ENCODE assay signal across 30 cellular contexts in the genomic region with DNA sequence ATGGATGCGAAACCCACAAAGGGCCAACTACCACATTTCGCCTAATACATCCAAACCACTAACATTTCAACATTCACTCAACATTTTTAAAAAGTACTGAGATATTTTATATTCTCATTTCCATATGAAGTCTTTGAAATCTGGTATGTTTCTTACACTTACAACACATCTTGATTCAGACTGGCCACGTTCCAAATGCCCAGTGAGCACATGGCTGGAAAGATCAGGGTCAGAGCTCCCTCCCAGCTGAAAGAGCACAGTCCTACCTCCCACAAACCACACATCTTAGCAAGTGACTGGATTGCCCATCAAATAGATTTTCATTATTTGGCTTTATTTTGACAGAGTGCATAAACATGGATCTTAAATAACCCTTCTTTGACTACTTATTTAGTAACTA. TPM values are rescaled to one million over a fixed set of nuclear protein-coding genes. Genes with fewer than 3 reads are reported as not detected.
DNase-seq lines count a peak whose midpoint lies in the region; ATAC-seq and TF ChIP-seq lines count a peak whose summit lies in the region.
"Had no signal": no experiment of that assay in that cellular context is flagged by ENCODE, and none has a peak within 500 bp of the region (broad histone marks: within the 10 kb centered on the region; RNA-seq: fewer than 3 reads in every experiment).

No MANE protein-coding gene starts in this region.

- no peak overlapping the region for H3K27ac Mint-ChIP-seq in WTC11
- H3K27ac Mint-ChIP-seq: activated CD8-positive, alpha-beta T cell treated with anti-CD3 and anti-CD28 coated beads, Interleukin-2, amount 10 ng/mL, durations not matched to agents 7 days and 5 days; activated naive CD4-positive, alpha-beta T cell treated with anti-CD3 and anti-CD28 coated beads, Interleukin-2, amount 50 U/mL, for 72 hours; activated T-helper 2 cell treated with anti-CD3 and anti-CD28 coated beads, Interferon-gamma antibody, Interleukin-2, Interleukin-4, amounts not matched to agents 10 μg/mL and 5 μg/mL and 100 μg/mL, durations not matched to agents 14 hours and 24 hours and 36 hours; IgD-negative memory B cell; natural killer cell treated with Interleukin-12 subunit alpha and Interleukin-12 subunit beta and Interleukin-15 and Interleukin-18, amount 100 ng/mL, for 72 hours; stimulated activated naive CD8-positive, alpha-beta T cell treated with anti-CD3 and anti-CD28 coated beads, Interleukin-15, amount 100 ng/mL, for 72 hours; T-helper 1 cell treated with Interleukin-12 subunit alpha and Interleukin-12 subunit beta and Interleukin-4 antibody, amounts not matched to agents 30 μg/mL and 1 μg/mL, for 36 hours had no signal

- no peak overlapping the region for H3K4me3 Mint-ChIP-seq in WTC11
- H3K4me3 Mint-ChIP-seq: activated CD8-positive, alpha-beta T cell treated with anti-CD3 and anti-CD28 coated beads, Interleukin-2, amount 10 ng/mL, durations not matched to agents 7 days and 5 days; IgD-negative memory B cell; natural killer cell treated with Interleukin-12 subunit alpha and Interleukin-12 subunit beta and Interleukin-15 and Interleukin-18, amount 100 ng/mL, for 72 hours; stimulated activated naive CD8-positive, alpha-beta T cell treated with anti-CD3 and anti-CD28 coated beads, Interleukin-15, amount 100 ng/mL, for 72 hours; T-helper 1 cell treated with Interleukin-12 subunit alpha and Interleukin-12 subunit beta and Interleukin-4 antibody, amounts not matched to agents 30 μg/mL and 1 μg/mL, for 36 hours had no signal

- H3K9ac ChIP-seq in GM23248: no peak overlapping the region
- H3K9ac ChIP-seq: BLaER1 had no signal

- peaks cover 35% of the 10 kb centered on the region for H3K4me1 ChIP-seq in GM23248 (ENCODE audit: insufficient read depth)
- H3K4me1 ChIP-seq: BLaER1, thyroid gland, vagina had no signal

- no peaks in the 10 kb centered on the region for H3K27me3 Mint-ChIP-seq in WTC11 (ENCODE audit: low read depth)
- H3K27me3 Mint-ChIP-seq: IgD-negative memory B cell; natural killer cell treated with Interleukin-12 subunit alpha and Interleukin-12 subunit beta and Interleukin-15 and Interleukin-18, amount 100 ng/mL, for 72 hours; stimulated activated naive CD8-positive, alpha-beta T cell treated with anti-CD3 and anti-CD28 coated beads, Interleukin-15, amount 100 ng/mL, for 72 hours had no signal

- POLR2A ChIA-PET in WTC11 (lab: Charles Lee): no interaction called here

- TF ChIP-seq CTCF in foreskin fibroblast (IDR thresholded peaks at IDR 0.05; ENCODE audit: low read depth, low read length): no peak
- TF ChIP-seq CTCF in WTC11 (IDR thresholded peaks at IDR 0.05): no peak

- no peaks in the 10 kb centered on the region for H3K9me3 ChIP-seq in GM23248 (ENCODE audit: low read depth)
- H3K9me3 ChIP-seq: A549, BLaER1, thyroid gland, vagina had no signal

- peaks cover 10% of the 10 kb centered on the region for H3K36me3 ChIP-seq in GM23248 (ENCODE audit: low read depth)
- H3K36me3 ChIP-seq: cardiac muscle cell, vagina had no signal

- WGBS in GM23248 (ENCODE audit: low coverage in 1 of 2, low lambda C conversion rate in 2 of 2, missing lambda C conversion rate in 2 of 2), 2 experiments: 75 to 83% methylated on average over 3 of the region's 3 CpGs

- H3K27me3 ChIP-seq in GM23248 (replicated peaks; ENCODE audit: insufficient read depth): no peaks in the 10 kb centered on the region
- H3K27me3 ChIP-seq: BLaER1, cardiac muscle cell, thyroid gland, vagina had no signal

- H3K4me2 ChIP-seq in GM23248 (ENCODE audit: unreplicated experiment): no peak overlapping the region
- H3K4me2 ChIP-seq: A549, BLaER1 had no signal

- H3K36me3 Mint-ChIP-seq in WTC11: peaks cover 61% of the 10 kb centered on the region

- H3K4me1 Mint-ChIP-seq in WTC11: no peaks in the 10 kb centered on the region
- H3K4me1 Mint-ChIP-seq: IgD-negative memory B cell had no signal

- in situ Hi-C loops in GM23248 (cut with MboI): no loop called here

- no peaks in the 10 kb centered on the region for H3K79me2 ChIP-seq in GM23248 (ENCODE audit: insufficient read depth)

- H3K27ac ChIP-seq in GM23248: no peak overlapping the region
- H3K27ac ChIP-seq: A549, BLaER1, cardiac muscle cell, RWPE1, skin epidermis, thyroid gland, vagina had no signal

- H3K4me3 ChIP-seq in GM23248 (no peak overlapping the region), foreskin fibroblast (ENCODE audit: low read depth in 1 of 2, low read length in 2 of 2) (no peak overlapping the region)
- H3K4me3 ChIP-seq: A549, BLaER1, cardiac muscle cell, skin epidermis, thyroid gland, vagina had no signal

- H3K9me2 ChIP-seq in GM23248 (ENCODE audit: insufficient read depth): no peaks in the 10 kb centered on the region

- 0 out of 2 replicates have a peak overlapping the region, but pooled peaks have one; percentile 5 for H2AFZ ChIP-seq in GM23248

- ATAC-seq in WTC11 (no peak), GM18868 (IDR thresholded peaks at IDR 0.05; ENCODE audit: unreplicated experiment) (no peak)
- ATAC-seq: A549; activated CD8-positive, alpha-beta T cell treated with anti-CD3 and anti-CD28 coated beads, Interleukin-2, amount 10 ng/mL, durations not matched to agents 7 days and 5 days; activated naive CD4-positive, alpha-beta T cell treated with anti-CD3 and anti-CD28 coated beads, Interleukin-2, amount 50 U/mL, for 72 hours; natural killer cell treated with Interleukin-12 subunit alpha and Interleukin-12 subunit beta and Interleukin-15 and Interleukin-18, amount 100 ng/mL, for 72 hours; stimulated activated naive CD8-positive, alpha-beta T cell treated with anti-CD3 and anti-CD28 coated beads, Interleukin-15, amount 100 ng/mL, for 72 hours had no signal

- CTCF ChIA-PET in WTC11 (lab: Charles Lee): no interaction called here

- H3K9me3 Mint-ChIP-seq in WTC11: no peaks in the 10 kb centered on the region
- H3K9me3 Mint-ChIP-seq: activated naive CD4-positive, alpha-beta T cell treated with anti-CD3 and anti-CD28 coated beads, Interleukin-2, amount 50 U/mL, for 72 hours; activated T-helper 2 cell treated with anti-CD3 and anti-CD28 coated beads, Interferon-gamma antibody, Interleukin-2, Interleukin-4, amounts not matched to agents 10 μg/mL and 5 μg/mL and 100 μg/mL, durations not matched to agents 14 hours and 24 hours and 36 hours; IgD-negative memory B cell; natural killer cell treated with Interleukin-12 subunit alpha and Interleukin-12 subunit beta and Interleukin-15 and Interleukin-18, amount 100 ng/mL, for 72 hours; stimulated activated naive CD8-positive, alpha-beta T cell treated with anti-CD3 and anti-CD28 coated beads, Interleukin-15, amount 100 ng/mL, for 72 hours; T-helper 1 cell treated with Interleukin-12 subunit alpha and Interleukin-12 subunit beta and Interleukin-4 antibody, amounts not matched to agents 30 μg/mL and 1 μg/mL, for 36 hours had no signal

- H3F3A ChIP-seq in GM23248 (ENCODE audit: insufficient read depth): peaks cover 25% of the 10 kb centered on the region; the same call in 1 of the 2 replicates

- no peaks in the 10 kb centered on the region for H4K20me1 ChIP-seq in GM23248 (ENCODE audit: insufficient read depth)
- H4K20me1 ChIP-seq: BLaER1 had no signal

- DNase-seq in AG08395 (ENCODE audit: low spot score) (peak; percentile 12), GM23248 (peak; percentile 57), amniotic epithelial cell (ENCODE audit: low read depth) (peak; percentile 83), foreskin fibroblast (peak; percentile 79 to 90), HUDEP-2 (lab: John Stamatoyannopoulos, UW; ENCODE audit: unreplicated experiment in 76 of 76) (no peak), WTC11 (ENCODE audit: low spot score) (no peak)
- DNase-seq in stimulated activated CD4-positive, alpha-beta T cell treated with anti-CD3 and anti-CD28 coated beads, Interleukin-4, amount 100 ng/mL, for 1 hour: no peak
- DNase-seq: activated CD4-positive, alpha-beta T cell treated with anti-CD3 and anti-CD28 coated beads for 1 hour; activated CD8-positive, alpha-beta T cell treated with anti-CD3 and anti-CD28 coated beads, Interleukin-2, amount 10 ng/mL, durations not matched to agents 7 days and 5 days; aorta; DMS79; glutamatergic neuron; NCI-H1105 treated with DMSO at 0.1 percent for 48 hours; NCI-H2029 treated with DMSO at 0.1 percent for 48 hours; NCI-H345; NCI-H774; stimulated activated naive CD8-positive, alpha-beta T cell treated with anti-CD3 and anti-CD28 coated beads, Interleukin-15, amount 100 ng/mL, for 72 hours; thyroid gland had no signal

TF ChIP-seq in WTC11, 78 proteins besides CTCF, POLR2A, EP300 and RAD21 (continues in another document):
- no peak for TF ChIP-seq MYBL2 (CRISPR knock-in tag; IDR thresholded peaks at IDR 0.05)
- no peak for TF ChIP-seq NFATC4 (CRISPR knock-in tag; IDR thresholded peaks at IDR 0.05)
- TF ChIP-seq, protein P1, sequence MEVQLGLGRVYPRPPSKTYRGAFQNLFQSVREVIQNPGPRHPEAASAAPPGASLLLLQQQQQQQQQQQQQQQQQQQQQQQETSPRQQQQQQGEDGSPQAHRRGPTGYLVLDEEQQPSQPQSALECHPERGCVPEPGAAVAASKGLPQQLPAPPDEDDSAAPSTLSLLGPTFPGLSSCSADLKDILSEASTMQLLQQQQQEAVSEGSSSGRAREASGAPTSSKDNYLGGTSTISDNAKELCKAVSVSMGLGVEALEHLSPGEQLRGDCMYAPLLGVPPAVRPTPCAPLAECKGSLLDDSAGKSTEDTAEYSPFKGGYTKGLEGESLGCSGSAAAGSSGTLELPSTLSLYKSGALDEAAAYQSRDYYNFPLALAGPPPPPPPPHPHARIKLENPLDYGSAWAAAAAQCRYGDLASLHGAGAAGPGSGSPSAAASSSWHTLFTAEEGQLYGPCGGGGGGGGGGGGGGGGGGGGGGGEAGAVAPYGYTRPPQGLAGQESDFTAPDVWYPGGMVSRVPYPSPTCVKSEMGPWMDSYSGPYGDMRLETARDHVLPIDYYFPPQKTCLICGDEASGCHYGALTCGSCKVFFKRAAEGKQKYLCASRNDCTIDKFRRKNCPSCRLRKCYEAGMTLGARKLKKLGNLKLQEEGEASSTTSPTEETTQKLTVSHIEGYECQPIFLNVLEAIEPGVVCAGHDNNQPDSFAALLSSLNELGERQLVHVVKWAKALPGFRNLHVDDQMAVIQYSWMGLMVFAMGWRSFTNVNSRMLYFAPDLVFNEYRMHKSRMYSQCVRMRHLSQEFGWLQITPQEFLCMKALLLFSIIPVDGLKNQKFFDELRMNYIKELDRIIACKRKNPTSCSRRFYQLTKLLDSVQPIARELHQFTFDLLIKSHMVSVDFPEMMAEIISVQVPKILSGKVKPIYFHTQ (CRISPR knock-in tag; IDR thresholded peaks at IDR 0.05): no peak
- no peak for TF ChIP-seq KAT7 (CRISPR knock-in tag; IDR thresholded peaks at IDR 0.05; ENCODE audit: borderline replicate concordance)
- TF ChIP-seq, protein P2, sequence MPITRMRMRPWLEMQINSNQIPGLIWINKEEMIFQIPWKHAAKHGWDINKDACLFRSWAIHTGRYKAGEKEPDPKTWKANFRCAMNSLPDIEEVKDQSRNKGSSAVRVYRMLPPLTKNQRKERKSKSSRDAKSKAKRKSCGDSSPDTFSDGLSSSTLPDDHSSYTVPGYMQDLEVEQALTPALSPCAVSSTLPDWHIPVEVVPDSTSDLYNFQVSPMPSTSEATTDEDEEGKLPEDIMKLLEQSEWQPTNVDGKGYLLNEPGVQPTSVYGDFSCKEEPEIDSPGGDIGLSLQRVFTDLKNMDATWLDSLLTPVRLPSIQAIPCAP (CRISPR knock-in tag; IDR thresholded peaks at IDR 0.05): no peak

RNA-seq across cellular contexts. Expression of a gene that starts 18.9 kb away (rescaled TPM):
- total RNA-seq in GM23248 (2014; rRNA removed; shearing (Covaris generic)): 15.6 and 15.7 TPM in 2 replicates
- polyA plus RNA-seq in GM23248 (2016; fragmentation: Nextera tagmentation; extraction: Ambion mirVana): 15.7 and 17.3 TPM in 2 replicates
- 96.8 to 111 TPM (median 99.2 TPM) in 3 replicates for total RNA-seq in WTC11 (2021)

Comparison
In these comparisons a context has a peak if more than half of its experiments do, and no peak if none do; other contexts are left out.
1. DNase-seq: peak in AG08395 (single experiment), GM23248 (single experiment), amniotic epithelial cell (single experiment) and foreskin fibroblast (2 of 2); none in HUDEP-2 (0 of 76), stimulated activated CD4-positive, alpha-beta T cell treated with anti-CD3 and anti-CD28 coated beads, Interleukin-4, amount 100 ng/mL, for 1 hour (single experiment) and WTC11 (single experiment).